ENCODE assay signal across 8 cellular contexts in the genomic region with DNA sequence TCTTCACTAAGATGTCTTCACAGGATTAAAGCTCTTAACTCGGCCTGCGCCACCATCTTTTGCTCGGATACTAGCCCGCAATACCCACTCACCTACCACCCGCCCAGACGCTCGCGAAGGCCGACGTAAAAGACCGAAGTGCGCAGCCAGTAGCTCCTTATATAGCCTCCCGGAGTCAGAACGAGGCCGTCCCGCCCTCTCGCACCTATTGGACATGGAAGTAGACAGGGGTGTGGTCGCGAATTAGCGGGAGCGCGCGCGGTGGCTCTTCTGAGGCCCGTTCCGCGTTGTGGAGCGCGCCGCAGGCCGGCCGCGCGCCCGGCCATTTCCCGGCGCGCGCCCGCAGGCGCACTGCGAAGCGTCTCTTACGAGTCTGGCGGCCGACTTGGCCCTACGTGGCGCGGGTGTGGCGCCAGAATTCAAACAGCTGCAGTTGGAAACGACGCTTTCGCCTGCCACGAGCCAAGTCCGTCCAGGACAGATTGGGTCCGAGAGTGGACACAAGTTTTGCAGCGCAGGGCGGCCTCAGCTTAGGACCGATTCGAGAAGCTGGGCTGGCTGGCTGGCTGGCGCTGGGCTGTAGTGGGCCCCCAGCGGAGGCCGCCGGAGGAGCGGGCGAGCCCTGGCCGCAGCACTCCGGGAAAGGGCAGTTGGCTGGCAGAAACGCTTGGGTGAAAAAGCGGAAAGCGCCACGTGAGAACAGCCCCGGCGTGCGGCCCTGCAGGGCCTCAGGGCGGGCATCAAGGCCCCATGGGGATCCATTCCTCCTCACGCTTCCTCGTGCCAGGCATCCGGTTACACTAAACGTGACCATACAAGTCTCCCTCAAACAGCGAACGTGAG. TPM values are rescaled to one million over a fixed set of nuclear protein-coding genes. Genes with fewer than 3 reads are reported as not detected.
A peak's percentile ranks its signal among the peaks of the same experiment; 100 is the strongest.
DNase-seq lines count a peak whose midpoint lies in the region; ATAC-seq and TF ChIP-seq lines count a peak whose summit lies in the region.

No MANE protein-coding gene starts in this region.

- H3K9me3 ChIP-seq in testis = no peaks in the 10 kb centered on the region

- H3K36me3 ChIP-seq in GM06990 (ENCODE audit: control insufficient read depth, insufficient read depth, low read length) = peaks cover 6% of the 10 kb centered on the region
- H3K36me3 ChIP-seq in testis (ENCODE audit: low read depth, missing control alignments) = no peaks in the 10 kb centered on the region

- peak; percentile 99 for DNase-seq in GM06990 (ENCODE audit: extremely low read depth, insufficient read length)
- peak; percentile 98 for DNase-seq in HFFc6
- peak; percentile 98 for DNase-seq in NAMALWA (ENCODE audit: low spot score)
- DNase-seq in SK-MEL-5 (ENCODE audit: low read depth, low spot score) = peak; percentile 96
- DNase-seq in activated naive CD4-positive, alpha-beta T cell treated with anti-CD3 and anti-CD28 coated beads, Interleukin-2, amount 50 U/mL, for 16 hours = peak; percentile 98
- DNase-seq in glomerular endothelial cell (ENCODE audit: extremely low read depth, low read depth, low spot score) = peak; percentile 89
- DNase-seq in omental fat pad (ENCODE audit: low spot score) = peak; percentile 97
- DNase-seq in testis = peak; percentile 100

- peaks cover 26% of the 10 kb centered on the region for H3K27me3 Mint-ChIP-seq in HFFc6 (ENCODE audit: insufficient read depth)

- in situ Hi-C loops in SK-MEL-5 (cut with HindIII; ENCODE audit: low pct_unique_long_range_greater_than_20kb, low sequenced_read_pairs) = no loop called here

- H3K27ac Mint-ChIP-seq in HFFc6 = peak overlapping the region; percentile 100

- peaks cover 12% of the 10 kb centered on the region for H3K4me1 ChIP-seq in testis

- peak overlapping the region; percentile 76 to 94 for H3K27ac ChIP-seq in testis

- peaks cover 45% of the 10 kb centered on the region for H3K4me1 Mint-ChIP-seq in HFFc6 (ENCODE audit: low read depth)

- peaks cover 53% of the 10 kb centered on the region for H3K36me3 Mint-ChIP-seq in HFFc6 (ENCODE audit: low read depth)

- 0 to 1% methylated on average over 22 to 65 of the region's 82 CpGs for WGBS in testis, 2 donors

- H3K9me3 Mint-ChIP-seq in HFFc6 = peaks cover 11% of the 10 kb centered on the region

- peak; percentile 99 for ATAC-seq in omental fat pad (ENCODE audit: low FRiP score)

- H3K4me3 ChIP-seq in GM06990 (replicated peaks; ENCODE audit: low read depth, low read length) (peak overlapping the region; percentile 88), testis (peak overlapping the region; percentile 90 to 94)

- H3K27me3 ChIP-seq in GM06990 (replicated peaks; ENCODE audit: control insufficient read depth, insufficient read depth, low read length) (no peaks in the 10 kb centered on the region), testis (no peaks in the 10 kb centered on the region)

- intact Hi-C loops in testis (cut with DNase I; ENCODE audit: low total_unique reads) = loop anchor here (5.0 kb wide), 1 partner anchor 37 kb away; the partner anchor contains the start of gene SYNCRIP

- peak overlapping the region; percentile 99 for H3K4me3 Mint-ChIP-seq in HFFc6

- TF ChIP-seq POLR2A in testis (IDR thresholded peaks at IDR 0.05) = peak; percentile 96

- TF ChIP-seq CTCF in GM06990 (IDR thresholded peaks at IDR 0.05; ENCODE audit: insufficient read depth, low read length, poor library complexity, severe bottlenecking) (no peak), HFFc6 (IDR thresholded peaks at IDR 0.05) (peak; percentile 29; the same call in 1 of the 2 replicates), omental fat pad (IDR thresholded peaks at IDR 0.05) (no peak), testis (IDR thresholded peaks at IDR 0.05) (no peak)

RNA-seq across cellular contexts. Expression of gene SYNCRIP, which starts 36.1 kb away (rescaled TPM):
- total RNA-seq in HFFc6 (2021; fragmentation: NEBNext Ultra II Directional; extraction: Animal tissue kit (Norgen Biotek cat#: 25700)) = 100 to 1,000 TPM; 122 to 139 (median 133) TPM
- 67.5 and 68.1 TPM in 2 replicates for total RNA-seq in SK-MEL-5 (2014; rRNA removed; shearing (Covaris generic))
- polyA plus RNA-seq in SK-MEL-5 (2015; cell fraction: cytosol; rRNA removed) = 60.5 and 77.0 TPM in 2 replicates
- 47.0 and 54.4 TPM in 2 replicates for polyA plus RNA-seq in SK-MEL-5 (2015; cell fraction: nucleus; rRNA removed)
- total RNA-seq in glomerular endothelial cell (66.6 and 76.4 TPM in 2 replicates), omental fat pad (100 to 1,000 TPM in 1 of 4 donors, 10 to 100 TPM in 3; 52.9 to 126 (median 64.1) TPM), testis (10 to 100 TPM; 51.6 to 55.1 TPM)
- 67.0 TPM for polyA plus RNA-seq in testis (ENCODE audit: insufficient read depth, low read depth, low replicate concordance)

Comparison
In these comparisons a context has a peak if more than half of its experiments do, and no peak if none do; other contexts are left out.
1. Peak in every context shown above with its lines: DNase-seq, ATAC-seq, H3K4me3 ChIP-seq and H3K27ac ChIP-seq.